Comparison of ENCODE assay signal across 17 cellular contexts in genomic region chr3:20074226-20075063, GRCh38. TPM values are rescaled to one million over a fixed set of nuclear protein-coding genes. Genes with fewer than 3 reads are reported as not detected.
DNase-seq lines count a peak whose midpoint lies in the region; ATAC-seq and TF ChIP-seq lines count a peak whose summit lies in the region.
"Had no signal": no experiment of that assay in that cellular context is flagged by ENCODE, and none has a peak within 500 bp of the region (broad histone marks: within the 10 kb centered on the region; RNA-seq: fewer than 3 reads in every experiment).

No MANE protein-coding gene starts in this region.

- H3K4me1 Mint-ChIP-seq in CD4-positive, alpha-beta memory T cell: peaks cover 16 to 48% (median 34%) of the 10 kb centered on the region in 4 donors
- H3K4me1 Mint-ChIP-seq in effector memory CD8-positive, alpha-beta T cell (ENCODE audit: low read depth in 2 of 2): peaks cover 16 to 24% of the 10 kb centered on the region in 2 donors
- H3K4me1 Mint-ChIP-seq in neural progenitor cell (peaks cover 22% of the 10 kb centered on the region), nephron progenitor cell (peaks cover 52% of the 10 kb centered on the region)

- no peak overlapping the region for H3K27ac ChIP-seq in CD4-positive, alpha-beta memory T cell (ENCODE audit: low read depth, low read length)
- peak overlapping the region; percentile 86 for H3K27ac ChIP-seq in neural progenitor cell

- no peak overlapping the region for H2AFZ ChIP-seq in neural progenitor cell (replicated peaks)

- H3K4me3 ChIP-seq in CD4-positive, alpha-beta memory T cell (ENCODE audit: low read length in 2 of 2): no peak overlapping the region
- H3K4me3 ChIP-seq in neural progenitor cell: peak overlapping the region; percentile 22

- POLR2A ChIA-PET in CD4-positive, alpha-beta memory T cell (lab: Charles Lee; ENCODE audit: partially characterized antibody): interaction anchor here (0.6 kb wide), 1 partner anchor 34 kb away, joined by 3 read pairs; no protein-coding TSS in a partner anchor

- no peak for DNase-seq in CD4-positive, alpha-beta memory T cell
- DNase-seq in NCI-H226: peak; percentile 16
- no peak for DNase-seq in effector memory CD8-positive, alpha-beta T cell
- no peak for DNase-seq in neural progenitor cell (ENCODE audit: low spot score)
- DNase-seq in hippocampal formation (lab: John Stamatoyannopoulos, UW): no peak
- DNase-seq in stimulated activated CD4-positive, alpha-beta T cell treated with anti-CD3 and anti-CD28 coated beads, Interleukin-2, amount 100 ng/mL, for 48 hours: no peak
- DNase-seq in nephron progenitor cell: no peak
- DNase-seq: activated CD4-positive, alpha-beta memory T cell treated with anti-CD3 and anti-CD28 coated beads for 36 hours; activated effector memory CD4-positive, alpha-beta T cell treated with anti-CD3 and anti-CD28 coated beads, Interleukin-2, amount 50 U/mL, for 16 hours; DMS53; H7; NCI-H1092 treated with DMSO at 0.1 percent for 48 hours; NCI-H526; RPMI8226; stimulated activated CD4-positive, alpha-beta T cell treated with anti-CD3 and anti-CD28 coated beads, Interleukin-1b, Interleukin-23, amount 100 ng/mL, for 48 hours had no signal

- no peak overlapping the region for H3K4me3 Mint-ChIP-seq in CD4-positive, alpha-beta memory T cell
- no peak overlapping the region for H3K4me3 Mint-ChIP-seq in effector memory CD8-positive, alpha-beta T cell
- no peak overlapping the region for H3K4me3 Mint-ChIP-seq in neural progenitor cell
- H3K4me3 Mint-ChIP-seq in nephron progenitor cell: no peak overlapping the region
- H3K4me3 Mint-ChIP-seq: activated CD4-positive, alpha-beta memory T cell treated with anti-CD3 and anti-CD28 coated beads for 36 hours had no signal

- no peaks in the 10 kb centered on the region for H4K20me1 ChIP-seq in neural progenitor cell (ENCODE audit: low read depth)

- TF ChIP-seq CTCF in neural progenitor cell (IDR thresholded peaks at IDR 0.05) (no peak), nephron progenitor cell (IDR thresholded peaks at IDR 0.05) (no peak)

- no peaks in the 10 kb centered on the region for H3K27me3 ChIP-seq in CD4-positive, alpha-beta memory T cell (ENCODE audit: insufficient read depth, low read length)
- no peaks in the 10 kb centered on the region for H3K27me3 ChIP-seq in neural progenitor cell

- no peaks in the 10 kb centered on the region for H3K9me3 Mint-ChIP-seq in CD4-positive, alpha-beta memory T cell
- no peaks in the 10 kb centered on the region for H3K9me3 Mint-ChIP-seq in effector memory CD8-positive, alpha-beta T cell
- H3K9me3 Mint-ChIP-seq in neural progenitor cell (no peaks in the 10 kb centered on the region), nephron progenitor cell (peaks cover 4% of the 10 kb centered on the region)
- H3K9me3 Mint-ChIP-seq: activated CD4-positive, alpha-beta memory T cell treated with anti-CD3 and anti-CD28 coated beads for 36 hours had no signal

- no peaks in the 10 kb centered on the region for H3K27me3 Mint-ChIP-seq in CD4-positive, alpha-beta memory T cell
- no peaks in the 10 kb centered on the region for H3K27me3 Mint-ChIP-seq in effector memory CD8-positive, alpha-beta T cell
- H3K27me3 Mint-ChIP-seq in neural progenitor cell (ENCODE audit: insufficient read depth, low read depth) (no peaks in the 10 kb centered on the region), nephron progenitor cell (ENCODE audit: low read depth, poor library complexity) (peaks cover 3% of the 10 kb centered on the region)
- H3K27me3 Mint-ChIP-seq: activated CD4-positive, alpha-beta memory T cell treated with anti-CD3 and anti-CD28 coated beads for 36 hours; progenitor cell of endocrine pancreas had no signal

- H3K36me3 ChIP-seq in CD4-positive, alpha-beta memory T cell (ENCODE audit: insufficient read depth, low read length): peaks cover 7% of the 10 kb centered on the region
- H3K36me3 ChIP-seq in neural progenitor cell: no peaks in the 10 kb centered on the region

- ATAC-seq in effector memory CD8-positive, alpha-beta T cell (replicated peaks): no peak
- no peak for ATAC-seq in GM21390 (IDR thresholded peaks at IDR 0.05; ENCODE audit: unreplicated experiment)

- H3K79me2 ChIP-seq in neural progenitor cell (ENCODE audit: low read depth): no peaks in the 10 kb centered on the region

- H3F3A ChIP-seq in neural progenitor cell (ENCODE audit: low read depth): peaks cover 33% of the 10 kb centered on the region

- peaks cover 44 to 61% of the 10 kb centered on the region in 2 donors for H3K36me3 Mint-ChIP-seq in CD4-positive, alpha-beta memory T cell
- peaks cover 36% of the 10 kb centered on the region for H3K36me3 Mint-ChIP-seq in effector memory CD8-positive, alpha-beta T cell (ENCODE audit: insufficient read depth)
- H3K36me3 Mint-ChIP-seq in neural progenitor cell: no peaks in the 10 kb centered on the region
- H3K36me3 Mint-ChIP-seq in nephron progenitor cell (ENCODE audit: low read depth): no peaks in the 10 kb centered on the region

- H3K4me2 ChIP-seq in neural progenitor cell: peak overlapping the region; percentile 58

- H3K27ac Mint-ChIP-seq in CD4-positive, alpha-beta memory T cell: peak overlapping the region in 4 of 7 donors; percentile 27 to 54 (median 50)
- H3K27ac Mint-ChIP-seq in effector memory CD8-positive, alpha-beta T cell: peak overlapping the region; percentile 24 to 53
- H3K27ac Mint-ChIP-seq in neural progenitor cell (no peak overlapping the region), nephron progenitor cell (no peak overlapping the region)
- H3K27ac Mint-ChIP-seq: activated CD4-positive, alpha-beta memory T cell treated with anti-CD3 and anti-CD28 coated beads for 36 hours; progenitor cell of endocrine pancreas had no signal

- H3K9ac ChIP-seq in neural progenitor cell: no peak overlapping the region

- H3K9me3 ChIP-seq in CD4-positive, alpha-beta memory T cell (ENCODE audit: control insufficient read depth in 1 of 2, low read length in 2 of 2): no peaks in the 10 kb centered on the region
- no peaks in the 10 kb centered on the region for H3K9me3 ChIP-seq in neural progenitor cell (ENCODE audit: low read depth)

- H3K4me1 ChIP-seq in CD4-positive, alpha-beta memory T cell (ENCODE audit: insufficient read depth, low read length): no peaks in the 10 kb centered on the region
- peaks cover 60% of the 10 kb centered on the region for H3K4me1 ChIP-seq in neural progenitor cell

- intact Hi-C loops in CD4-positive, alpha-beta memory T cell (cut with micrococcal nuclease): no loop called here

- CTCF ChIA-PET in CD4-positive, alpha-beta memory T cell (lab: Charles Lee; ENCODE audit: partially characterized antibody): interaction anchor here (0.8 to 1.6 kb wide), 2 partner anchors 10 to 16 kb away, joined by 3 to 4 read pairs; no protein-coding TSS in a partner anchor

RNA-seq across cellular contexts. Expression of gene KAT2B, which starts 34.2 kb away (rescaled TPM):
- total RNA-seq in CD4-positive, alpha-beta memory T cell: 10 to 100 TPM; 81.3 to 85.9 TPM
- polyA plus RNA-seq in CD4-positive, alpha-beta memory T cell: 10 to 100 TPM in 1 of 2 donors, 1 to 10 TPM in 1; 4.3 to 11.5 TPM
- 11.4 and 21.6 TPM in 2 replicates for total RNA-seq in neural progenitor cell (ENCODE audit: low replicate concordance)

Comparison
In these comparisons a context has a peak if more than half of its experiments do, and no peak if none do; other contexts are left out.
1. H3K27ac Mint-ChIP-seq: peak in CD4-positive, alpha-beta memory T cell (4 of 7) and effector memory CD8-positive, alpha-beta T cell (2 of 2); none in neural progenitor cell (single experiment) and nephron progenitor cell (single experiment).